Comparison of ENCODE assay signal across 22 cellular contexts in the genomic region with DNA sequence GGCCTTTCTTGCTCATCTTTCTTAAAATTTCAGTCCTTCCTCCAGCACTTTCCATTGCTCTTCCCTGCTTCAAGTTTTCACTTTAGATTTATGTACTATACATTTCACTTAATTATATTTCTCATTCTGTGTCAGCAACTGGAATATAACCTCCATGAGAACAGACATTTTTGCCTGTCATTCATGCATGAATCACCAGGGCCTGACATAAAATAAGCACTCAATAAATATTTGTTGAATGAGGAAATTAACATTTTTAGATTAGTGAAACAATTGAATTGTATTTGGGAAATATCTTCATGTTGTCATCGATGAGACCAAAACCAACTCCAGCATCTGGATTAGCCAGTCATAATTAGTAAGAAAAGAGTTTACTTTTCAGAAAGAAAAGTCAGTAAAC. TPM values are rescaled to one million over a fixed set of nuclear protein-coding genes. Genes with fewer than 3 reads are reported as not detected.
DNase-seq lines count a peak whose midpoint lies in the region; ATAC-seq and TF ChIP-seq lines count a peak whose summit lies in the region.
"Had no signal": no experiment of that assay in that cellular context is flagged by ENCODE, and none has a peak within 500 bp of the region (broad histone marks: within the 10 kb centered on the region; RNA-seq: fewer than 3 reads in every experiment).

No MANE protein-coding gene starts in this region.

- no peak for TF ChIP-seq CTCF in osteoblast (IDR thresholded peaks at IDR 0.05; ENCODE audit: extremely low read depth, low read depth, low read length)

- H3K36me3 ChIP-seq in osteoblast (ENCODE audit: insufficient read depth, low read length) = peaks cover 4% of the 10 kb centered on the region
- H3K36me3 ChIP-seq: HAP-1 had no signal

- peak; percentile 37 for DNase-seq in EL
- peak; percentile 44 for DNase-seq in RKO (ENCODE audit: low spot score)
- DNase-seq in epithelial cell of prostate (ENCODE audit: low read depth, low spot score) = no peak
- DNase-seq in osteoblast (ENCODE audit: insufficient read length, low spot score, missing footprints) = no peak
- DNase-seq in amygdala (lab: John Stamatoyannopoulos, UW) = no peak
- DNase-seq in DMS153 (lab: John Stamatoyannopoulos, UW) = no peak
- DNase-seq: AML-193; C1 segment of cervical spinal cord; Calu3; CD8-positive, alpha-beta T cell; IMR-90; NCI-H1105 treated with DMSO at 0.1 percent for 48 hours; NCI-H1694; NCI-H2081 treated with DMSO at 0.1 percent for 48 hours; NCI-H2171 treated with DMSO at 0.1 percent for 48 hours; NCI-H524 treated with DMSO at 0.1 percent for 48 hours; NCI-H82; SHP77 treated with DMSO at 0.1 percent for 48 hours had no signal

- H4K20me1 ChIP-seq in osteoblast (ENCODE audit: insufficient read depth, low read length) = no peaks in the 10 kb centered on the region

- no peak overlapping the region for H3K4me3 ChIP-seq in osteoblast (ENCODE audit: insufficient read depth, low read length)
- H3K4me3 ChIP-seq: HAP-1, SK-N-MC had no signal

- peaks cover 6% of the 10 kb centered on the region for H3K4me1 ChIP-seq in osteoblast (ENCODE audit: insufficient read depth, low read length)
- H3K4me1 ChIP-seq: HAP-1 had no signal

- ATAC-seq in HG03039 (IDR thresholded peaks at IDR 0.05; ENCODE audit: unreplicated experiment) = no peak
- ATAC-seq: CD8-positive, alpha-beta T cell had no signal

- no peak overlapping the region for H3K4me2 ChIP-seq in osteoblast (ENCODE audit: insufficient read depth, low read length)
- H3K4me2 ChIP-seq: KMS-11 had no signal

- peaks cover 2% of the 10 kb centered on the region for H3K79me2 ChIP-seq in osteoblast (ENCODE audit: insufficient read depth, low read length)

- H3K27me3 ChIP-seq in osteoblast (ENCODE audit: insufficient read depth, low read length) = no peaks in the 10 kb centered on the region

- H2AFZ ChIP-seq in osteoblast (ENCODE audit: low read length) = no peak overlapping the region

- H3K27ac ChIP-seq in epithelial cell of prostate (peak overlapping the region; percentile 3), osteoblast (ENCODE audit: low read depth, low read length) (peak overlapping the region; percentile 47)
- H3K27ac ChIP-seq: KMS-11, SK-N-MC had no signal

- H3K9me3 ChIP-seq in osteoblast (ENCODE audit: low read depth, low read length) = no peaks in the 10 kb centered on the region
- H3K9me3 ChIP-seq: HAP-1 had no signal

RNA-seq across cellular contexts. Expression of a gene that starts 6.1 kb away (rescaled TPM):
- 17.7 and 25.0 TPM in 2 replicates for total RNA-seq in osteoblast

RNA-seq across cellular contexts. Expression of a gene that starts 24.3 kb away (rescaled TPM):
- 29.3 and 30.4 TPM in 2 replicates for total RNA-seq in osteoblast

Comparison
In these comparisons a context has a peak if more than half of its experiments do, and no peak if none do; other contexts are left out.
1. DNase-seq: peak in EL (single experiment) and RKO (single experiment); none in epithelial cell of prostate (single experiment), osteoblast (single experiment), amygdala (0 of 56) and DMS153 (single experiment).